ENCODE assay signal across 8 cellular contexts in the genomic region with DNA sequence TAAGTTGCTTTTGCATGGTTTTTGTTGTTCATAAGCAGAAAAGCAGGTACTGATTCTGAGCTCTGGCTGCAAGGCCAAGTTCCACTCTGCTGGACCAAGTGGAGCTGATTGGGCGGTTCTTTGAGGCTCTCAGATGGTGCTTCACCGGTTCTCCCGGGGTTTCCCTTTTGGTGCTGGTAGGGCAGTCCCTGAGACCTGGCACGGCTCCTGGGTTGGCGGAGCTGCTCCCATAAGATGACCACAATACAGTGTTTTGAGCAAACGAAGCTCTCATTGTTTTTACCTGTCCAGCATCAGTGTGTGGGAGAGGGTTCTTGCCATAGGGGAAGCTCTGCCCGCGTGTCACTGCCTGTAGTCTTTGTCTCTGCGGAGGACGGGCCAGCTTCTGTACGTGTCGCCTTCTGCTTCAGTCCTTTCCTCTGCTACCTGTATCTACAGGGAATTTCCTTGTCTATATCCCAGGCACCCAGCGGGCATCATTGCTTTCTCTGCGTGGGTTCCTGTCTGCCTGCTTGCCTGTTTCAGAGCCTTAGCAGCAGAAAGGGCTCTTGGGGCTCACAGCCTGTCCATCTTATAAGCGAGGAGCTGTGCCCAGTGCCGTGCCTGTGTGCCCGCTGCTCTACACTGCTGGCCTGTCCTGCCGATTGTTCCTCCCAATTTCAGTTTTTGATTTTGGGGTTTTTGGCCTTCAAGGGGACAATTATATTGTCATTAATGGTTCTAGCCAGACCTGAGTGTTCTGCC. TPM values are rescaled to one million over a fixed set of nuclear protein-coding genes. Genes with fewer than 3 reads are reported as not detected.
DNase-seq lines count a peak whose midpoint lies in the region; ATAC-seq and TF ChIP-seq lines count a peak whose summit lies in the region.

No MANE protein-coding gene starts in this region.

- H3K27me3 ChIP-seq in NT2/D1 (ENCODE audit: insufficient read depth, insufficient read length), result no peaks in the 10 kb centered on the region
- H3K27me3 ChIP-seq in dorsolateral prefrontal cortex, result no peaks in the 10 kb centered on the region
- no peaks in the 10 kb centered on the region for H3K27me3 ChIP-seq in neuronal stem cell (ENCODE audit: control insufficient read depth in 3 of 3, insufficient read depth in 3 of 3, low read depth in 1 of 3, low read length in 3 of 3)

- no peak for DNase-seq in NT2/D1 (ENCODE audit: low read depth, low spot score)
- no peak for DNase-seq in dorsolateral prefrontal cortex
- no peak for DNase-seq in neuronal stem cell (ENCODE audit: low spot score)
- no peak for DNase-seq in NCI-H2196 (lab: John Stamatoyannopoulos, UW; ENCODE audit: unreplicated experiment)
- no peak for DNase-seq in NCI-H1417 (lab: John Stamatoyannopoulos, UW)
- no peak for DNase-seq in GF-D8 (lab: John Stamatoyannopoulos, UW)

- no peak overlapping the region for H3K18ac ChIP-seq in neuronal stem cell (ENCODE audit: low read length)

- H3K27ac ChIP-seq in dorsolateral prefrontal cortex (peak overlapping the region in 2 of 59 donors; percentile 19 to 46), neuronal stem cell (replicated peaks; ENCODE audit: low read length) (no peak overlapping the region)

- H3K23ac ChIP-seq in neuronal stem cell (ENCODE audit: low read depth, low read length, poor library complexity), result no peak overlapping the region

- H3K4me1 ChIP-seq in ES-I3 (ENCODE audit: insufficient read depth, low read length), result peaks cover 18% of the 10 kb centered on the region
- peaks cover 13% of the 10 kb centered on the region for H3K4me1 ChIP-seq in NT2/D1 (ENCODE audit: insufficient read depth, insufficient read length)
- H3K4me1 ChIP-seq in neuronal stem cell (ENCODE audit: control insufficient read depth in 2 of 2, insufficient read depth in 1 of 2, low read depth in 1 of 2, low read length in 2 of 2), result peaks cover 11 to 12% of the 10 kb centered on the region in 2 donors

- H3K9me3 ChIP-seq in ES-I3 (ENCODE audit: control insufficient read depth, insufficient read depth, low read length), result no peaks in the 10 kb centered on the region
- H3K9me3 ChIP-seq in NT2/D1 (ENCODE audit: insufficient read depth, low read length), result no peaks in the 10 kb centered on the region
- H3K9me3 ChIP-seq in neuronal stem cell (replicated peaks in 1 of 2; ENCODE audit: control insufficient read depth in 2 of 2, insufficient read depth in 1 of 2, low read depth in 1 of 2, low read length in 2 of 2), result no peaks in the 10 kb centered on the region

- no peak overlapping the region for H4K8ac ChIP-seq in neuronal stem cell (ENCODE audit: low read depth, low read length)

- H3K4me3 ChIP-seq in NT2/D1 (ENCODE audit: insufficient read length, low read depth), result peak overlapping the region; percentile 88
- peak overlapping the region in 56 of 59 donors; percentile 17 to 100 (median 95) for H3K4me3 ChIP-seq in dorsolateral prefrontal cortex
- peak overlapping the region in 1 of 2 donors; percentile 55 for H3K4me3 ChIP-seq in neuronal stem cell (ENCODE audit: low read length in 2 of 2)

- peak overlapping the region; percentile 84 for H3K9ac ChIP-seq in ES-I3 (ENCODE audit: low read depth, low read length)
- peak overlapping the region; percentile 98 for H3K9ac ChIP-seq in NT2/D1 (ENCODE audit: insufficient read length, low read depth)
- peak overlapping the region; percentile 39 for H3K9ac ChIP-seq in neuronal stem cell (ENCODE audit: low read depth, low read length, poor library complexity)

- H2AK5ac ChIP-seq in neuronal stem cell (ENCODE audit: low read depth, low read length), result no peak overlapping the region

- intact Hi-C loops in dorsolateral prefrontal cortex (cut with DNase I), result loop anchor here (2.0 kb wide), 2 partner anchors 16 to 18 kb away; partner anchors contain the start of gene EPN1 (in 1 of the 2)

- peaks cover 13% of the 10 kb centered on the region for H3K79me1 ChIP-seq in neuronal stem cell (ENCODE audit: low read depth, low read length)

- no peak overlapping the region for H3K4ac ChIP-seq in neuronal stem cell (ENCODE audit: low read length)

- H2BK15ac ChIP-seq in neuronal stem cell (ENCODE audit: low read length), result no peak overlapping the region

- no peak overlapping the region for H2BK5ac ChIP-seq in neuronal stem cell (ENCODE audit: low read length)

- no peak overlapping the region for H2AFZ ChIP-seq in neuronal stem cell (ENCODE audit: low read length)

- H3K36me3 ChIP-seq in ES-I3 (ENCODE audit: insufficient read depth, low read length), result peaks cover 4% of the 10 kb centered on the region; the same call in 1 of the 2 replicates
- H3K36me3 ChIP-seq in NT2/D1 (ENCODE audit: insufficient read depth, insufficient read length, low read length), result peaks cover 67% of the 10 kb centered on the region
- H3K36me3 ChIP-seq in neuronal stem cell (replicated peaks in 1 of 2; ENCODE audit: control insufficient read depth in 2 of 2, insufficient read depth in 2 of 2, low read length in 2 of 2), result peaks cover 24 to 68% of the 10 kb centered on the region in 2 donors

- H4K91ac ChIP-seq in neuronal stem cell (ENCODE audit: low read depth, low read length, poor library complexity), result no peak overlapping the region

- WGBS in neuronal stem cell (ENCODE audit: extremely low coverage in 2 of 2, insufficient read length in 2 of 2, insufficient replicate concordance in 1 of 2), 2 donors, result no CpG with 5 or more reads among the region's 18 CpGs

- no peak overlapping the region for H2BK120ac ChIP-seq in neuronal stem cell (ENCODE audit: low read depth, low read length)

- no peak for TF ChIP-seq CTCF in dorsolateral prefrontal cortex (IDR thresholded peaks at IDR 0.05 in 54 of 56, conservative IDR thresholded peaks at IDR 0.05 in 2 of 56; ENCODE audit: low read depth in 1 of 56, partially characterized antibody in 56 of 56)

- H3K4me2 ChIP-seq in neuronal stem cell (ENCODE audit: insufficient read depth, low read length, poor library complexity, severe bottlenecking), result no peak overlapping the region

- no peak overlapping the region for H2BK12ac ChIP-seq in neuronal stem cell (ENCODE audit: low read length)

- ATAC-seq in HG03159 (IDR thresholded peaks at IDR 0.05; ENCODE audit: unreplicated experiment), result no peak

- no peak overlapping the region for H3K14ac ChIP-seq in neuronal stem cell (ENCODE audit: low read length)

RNA-seq across cellular contexts. Expression of gene U2AF2, which starts 2.3 kb away (rescaled TPM):
- 100 to 1,000 TPM in 114 of 120 experiments, 10 to 100 TPM in 6; 93.5 to 161 (median 125) TPM for total RNA-seq in dorsolateral prefrontal cortex
- polyA plus RNA-seq in neuronal stem cell (2013, experiment 1 of 2), result 155 TPM
- polyA plus RNA-seq in neuronal stem cell (2013, experiment 2 of 2), result 147 TPM

RNA-seq across cellular contexts. Expression of gene CCDC106, which starts 9.2 kb away (rescaled TPM):
- 10 to 100 TPM; 20.1 to 58.1 (median 36.1) TPM for total RNA-seq in dorsolateral prefrontal cortex
- polyA plus RNA-seq in neuronal stem cell (2013, experiment 1 of 2), result 19.8 TPM
- polyA plus RNA-seq in neuronal stem cell (2013, experiment 2 of 2), result 19.8 TPM

RNA-seq across cellular contexts. Expression of gene ZNF581, which starts 13.7 kb away (rescaled TPM):
- 10 to 100 TPM in 48 of 120 experiments, 1 to 10 TPM in 72; 5.2 to 15.2 (median 9.6) TPM for total RNA-seq in dorsolateral prefrontal cortex
- 37.9 TPM for polyA plus RNA-seq in neuronal stem cell (2013, experiment 1 of 2)
- 37.2 TPM for polyA plus RNA-seq in neuronal stem cell (2013, experiment 2 of 2)

RNA-seq across cellular contexts. Expression of gene ZNF580, which starts 16.4 kb away (rescaled TPM):
- total RNA-seq in dorsolateral prefrontal cortex, result 10 to 100 TPM; 28.3 to 56.4 (median 40.1) TPM
- 42.3 TPM for polyA plus RNA-seq in neuronal stem cell (2013, experiment 1 of 2)
- polyA plus RNA-seq in neuronal stem cell (2013, experiment 2 of 2), result 43.4 TPM

RNA-seq across cellular contexts. Expression of gene EPN1, which starts 17.9 kb away (rescaled TPM):
- total RNA-seq in dorsolateral prefrontal cortex, result 100 to 1,000 TPM in 119 of 120 experiments, 10 to 100 TPM in 1; 99.1 to 200 (median 154) TPM
- 91.8 TPM for polyA plus RNA-seq in neuronal stem cell (2013, experiment 1 of 2)
- polyA plus RNA-seq in neuronal stem cell (2013, experiment 2 of 2), result 89.2 TPM

Comparison
In these comparisons a context has a peak if more than half of its experiments do, and no peak if none do; other contexts are left out.
1. H3K9ac ChIP-seq: peak in every context shown above with its lines; median percentile 98 in NT2/D1; 84 in ES-I3; 39 in neuronal stem cell.